8 cellular contexts compared by ENCODE assay signal in genomic region chr16:15996432-15997109, GRCh38. TPM values are rescaled to one million over a fixed set of nuclear protein-coding genes. Genes with fewer than 3 reads are reported as not detected.
A peak's percentile ranks its signal among the peaks of the same experiment; 100 is the strongest.
DNase-seq lines count a peak whose midpoint lies in the region; ATAC-seq and TF ChIP-seq lines count a peak whose summit lies in the region.

No MANE protein-coding gene starts in this region.

- H3K4me2 ChIP-seq in neuronal stem cell (ENCODE audit: insufficient read depth, low read length, poor library complexity, severe bottlenecking): no peak overlapping the region

- TF ChIP-seq CTCF in BJ (IDR thresholded peaks at IDR 0.05; ENCODE audit: insufficient read depth, low read depth, low read length): no peak
- TF ChIP-seq CTCF in epithelial cell of esophagus (IDR thresholded peaks at IDR 0.05; ENCODE audit: insufficient read depth, low read depth, low read length, missing control alignments): no peak

- no peak overlapping the region for H4K91ac ChIP-seq in neuronal stem cell (ENCODE audit: low read depth, low read length, poor library complexity)

- H2AK5ac ChIP-seq in neuronal stem cell (ENCODE audit: low read depth, low read length): no peak overlapping the region

- peak overlapping the region; percentile 44 for H3K23ac ChIP-seq in neuronal stem cell (ENCODE audit: low read depth, low read length, poor library complexity)

- H2BK15ac ChIP-seq in neuronal stem cell (ENCODE audit: low read length): no peak overlapping the region

- no CpG with 5 or more reads among the region's 8 CpGs for WGBS in neuronal stem cell (ENCODE audit: extremely low coverage in 2 of 2, insufficient read length in 2 of 2, insufficient replicate concordance in 1 of 2), 2 donors

- no peak overlapping the region for H3K14ac ChIP-seq in neuronal stem cell (ENCODE audit: low read length)

- POLR2A ChIA-PET in BJ (lab: Charles Lee): interaction anchor here (0.7 kb wide), 1 partner anchor 182 kb away, joined by 4 read pairs; no protein-coding TSS in a partner anchor
- POLR2A ChIA-PET in HEK293T (lab: Yijun Ruan, JAX): interaction anchor here (1.1 kb wide), 1 partner anchor 108 kb away, joined by 4 read pairs; the partner anchor contains the start of gene CEP20

- H4K8ac ChIP-seq in neuronal stem cell (ENCODE audit: low read depth, low read length): no peak overlapping the region

- H3K36me3 ChIP-seq in BJ (ENCODE audit: control insufficient read depth, insufficient read depth, low read length): peaks cover 1% of the 10 kb centered on the region; the same call in 1 of the 2 replicates
- H3K36me3 ChIP-seq in MG63: peaks cover 52% of the 10 kb centered on the region
- peaks cover 0 to 5% of the 10 kb centered on the region in 2 donors for H3K36me3 ChIP-seq in neuronal stem cell (replicated peaks in 1 of 2; ENCODE audit: control insufficient read depth in 2 of 2, insufficient read depth in 2 of 2, low read length in 2 of 2)

- no peak overlapping the region for H3K9ac ChIP-seq in neuronal stem cell (ENCODE audit: low read depth, low read length, poor library complexity)

- DNase-seq in BJ (ENCODE audit: low read depth) (peak; percentile 70), MG63 (peak; percentile 95), epithelial cell of esophagus (ENCODE audit: low read depth) (peak; percentile 40), neuronal stem cell (ENCODE audit: low spot score) (no peak), NCI-H187 treated with DMSO at 0.1 percent for 48 hours (lab: John Stamatoyannopoulos, UW) (no peak), activated gamma-delta T cell (lab: John Stamatoyannopoulos, UW) (no peak), HEK293T (ENCODE audit: extremely low spot score) (no peak)

- H3K9me3 ChIP-seq in MG63 (no peaks in the 10 kb centered on the region), neuronal stem cell (replicated peaks in 1 of 2; ENCODE audit: control insufficient read depth in 2 of 2, insufficient read depth in 1 of 2, low read depth in 1 of 2, low read length in 2 of 2) (peaks cover 0 to 1% of the 10 kb centered on the region in 2 donors)

- CTCF ChIA-PET in BJ (lab: Yijun Ruan, JAX): interaction anchor here (0.9 kb wide), 1 partner anchor 26 kb away, joined by 3 read pairs; no protein-coding TSS in a partner anchor
- CTCF ChIA-PET in HEK293T (lab: Yijun Ruan, JAX): no interaction called here

- H2AFZ ChIP-seq in neuronal stem cell (ENCODE audit: low read length): no peak overlapping the region

- H3K79me1 ChIP-seq in neuronal stem cell (ENCODE audit: low read depth, low read length): peaks cover 12% of the 10 kb centered on the region

- H3K27ac ChIP-seq in neuronal stem cell (replicated peaks; ENCODE audit: low read length): no peak overlapping the region

- peaks cover 0 to 5% of the 10 kb centered on the region in 2 donors for H3K4me1 ChIP-seq in neuronal stem cell (ENCODE audit: control insufficient read depth in 2 of 2, insufficient read depth in 1 of 2, low read depth in 1 of 2, low read length in 2 of 2)

- H2BK120ac ChIP-seq in neuronal stem cell (ENCODE audit: low read depth, low read length): no peak overlapping the region

- H3K4ac ChIP-seq in neuronal stem cell (ENCODE audit: low read length): peak overlapping the region; percentile 23

- H3K18ac ChIP-seq in neuronal stem cell (ENCODE audit: low read length): no peak overlapping the region

- H3K4me3 ChIP-seq in BJ (ENCODE audit: low read depth, low read length) (no peak overlapping the region), MG63 (no peak overlapping the region), epithelial cell of esophagus (ENCODE audit: low read length) (no peak overlapping the region), neuronal stem cell (ENCODE audit: low read length in 2 of 2) (no peak overlapping the region)

- H3K27me3 ChIP-seq in BJ (ENCODE audit: control insufficient read depth, insufficient read depth, low read length) (no peaks in the 10 kb centered on the region), MG63 (no peaks in the 10 kb centered on the region), neuronal stem cell (ENCODE audit: control insufficient read depth in 3 of 3, insufficient read depth in 3 of 3, low read depth in 1 of 3, low read length in 3 of 3) (peaks cover 0 to 2% (median 0%) of the 10 kb centered on the region in 3 experiments)

- no peak for ATAC-seq in GM21576 (IDR thresholded peaks at IDR 0.05; ENCODE audit: unreplicated experiment)

- H2BK12ac ChIP-seq in neuronal stem cell (ENCODE audit: low read length): no peak overlapping the region

- no peak overlapping the region for H2BK5ac ChIP-seq in neuronal stem cell (ENCODE audit: low read length)

TF ChIP-seq in HEK293T, 16 proteins besides CTCF, POLR2A, EP300 and RAD21:
- TF ChIP-seq TARDBP (IDR thresholded peaks at IDR 0.05) (no peak), NFRKB (IDR thresholded peaks at IDR 0.05) (no peak)

RNA-seq across cellular contexts. Expression of gene ABCC1, which starts 47.2 kb away (rescaled TPM):
- 17.0 and 27.3 TPM in 2 replicates for polyA plus RNA-seq in BJ (2011; rRNA removed)
- 80.7 and 92.3 TPM in 2 replicates for polyA minus RNA-seq in BJ (2011; rRNA and poly(A)+ RNA removed)
- 35.8 and 48.0 TPM in 2 replicates for total RNA-seq in MG63 (2014; rRNA removed; shearing (Covaris generic); ENCODE audit: low replicate concordance)
- 19.1 TPM for polyA plus RNA-seq in neuronal stem cell (2013, experiment 1 of 2)
- polyA plus RNA-seq in neuronal stem cell (2013, experiment 2 of 2): 19.6 TPM

Comparison
In these comparisons a context has a peak if more than half of its experiments do, and no peak if none do; other contexts are left out.
1. DNase-seq: peak in BJ (single experiment), MG63 (single experiment) and epithelial cell of esophagus (single experiment); none in neuronal stem cell (single experiment), NCI-H187 treated with DMSO at 0.1 percent for 48 hours (single experiment), activated gamma-delta T cell (single experiment) and HEK293T (single experiment).